ENCODE assay signal across 12 cellular contexts in genomic region chr18:63177822-63178525, GRCh38.
A peak's percentile ranks its signal among the peaks of the same experiment; 100 is the strongest.
DNase-seq lines count a peak whose midpoint lies in the region; ATAC-seq and TF ChIP-seq lines count a peak whose summit lies in the region.
"Had no signal": no experiment of that assay in that cellular context is flagged by ENCODE, and none has a peak within 500 bp of the region (broad histone marks: within the 10 kb centered on the region; RNA-seq: fewer than 3 reads in every experiment).

No MANE protein-coding gene starts in this region.

- peak; percentile 53 for DNase-seq in DMS 273 (lab: John Stamatoyannopoulos, UW; ENCODE audit: unreplicated experiment)
- DNase-seq in DMS 273 treated with DMSO at 0.1 percent for 48 hours (lab: John Stamatoyannopoulos, UW): no peak
- no peak for DNase-seq in memory B cell (ENCODE audit: low spot score in 2 of 2)
- DNase-seq in thoracic aorta (ENCODE audit: low spot score): no peak
- DNase-seq in NCI-H226: no peak
- DNase-seq: activated CD4-positive, CD25-positive, alpha-beta regulatory T cell treated with anti-CD3 and anti-CD28 coated beads, Interleukin-2, amount 50 U/mL, for 72 hours had no signal

- H3K36me3 Mint-ChIP-seq in memory B cell: peaks cover 11% of the 10 kb centered on the region

- no peaks in the 10 kb centered on the region for H3K36me3 ChIP-seq in thoracic aorta

- no peaks in the 10 kb centered on the region for H3K27me3 ChIP-seq in thoracic aorta (replicated peaks; ENCODE audit: insufficient read depth)

- peak overlapping the region; percentile 87 for H3K27ac Mint-ChIP-seq in memory B cell

- peak overlapping the region; percentile 12 for H3K4me3 ChIP-seq in thoracic aorta

- TF ChIP-seq CTCF in thoracic aorta (IDR thresholded peaks at IDR 0.05): no peak

- H3K4me3 Mint-ChIP-seq in memory B cell: no peak overlapping the region
- H3K4me3 Mint-ChIP-seq: central memory CD8-positive, alpha-beta T cell had no signal

- H3K27ac ChIP-seq in adipose tissue (ENCODE audit: low read depth, low read length) (peak overlapping the region; percentile 30), thoracic aorta (peak overlapping the region in 1 of 2 donors; percentile 10)
- H3K27ac ChIP-seq: 22Rv1, HL-60 had no signal

- ATAC-seq in memory B cell (ENCODE audit: low read depth) (no peak), thoracic aorta (ENCODE audit: insufficient number of reproducible peaks, low FRiP score, low read depth) (no peak), SK-N-SH treated with all-trans-retinoic acid at 6 μM for 48 hours (no peak), HG03439 (IDR thresholded peaks at IDR 0.05; ENCODE audit: unreplicated experiment) (no peak)

- peaks cover 15 to 73% of the 10 kb centered on the region in 2 donors for H3K4me1 ChIP-seq in thoracic aorta (ENCODE audit: control insufficient read depth in 1 of 2, low read depth in 2 of 2)

- H3K9me3 Mint-ChIP-seq in memory B cell: no peaks in the 10 kb centered on the region
- H3K9me3 Mint-ChIP-seq: central memory CD8-positive, alpha-beta T cell had no signal

- 50 to 58% (median 58%) methylated on average over 23 of the region's 23 CpGs for WGBS in adipose tissue, 3 donors

- H3K27me3 Mint-ChIP-seq in memory B cell: no peaks in the 10 kb centered on the region
- H3K27me3 Mint-ChIP-seq: central memory CD8-positive, alpha-beta T cell had no signal

- H3K4me1 Mint-ChIP-seq in memory B cell: peaks cover 71% of the 10 kb centered on the region

- no peaks in the 10 kb centered on the region for H3K9me3 ChIP-seq in thoracic aorta

TF ChIP-seq in SK-N-SH treated with all-trans-retinoic acid at 6 μM for 48 hours, 23 proteins besides CTCF, POLR2A, EP300 and RAD21:
- TF ChIP-seq CSDC2 (CRISPR knock-in tag; IDR thresholded peaks at IDR 0.05): no peak
- TF ChIP-seq POU6F1 (CRISPR knock-in tag; IDR thresholded peaks at IDR 0.05; ENCODE audit: borderline replicate concordance, low read depth): no peak
- TF ChIP-seq SNAI2 (CRISPR knock-in tag; IDR thresholded peaks at IDR 0.05): no peak
- no peak for TF ChIP-seq TOX (CRISPR knock-in tag; IDR thresholded peaks at IDR 0.05; ENCODE audit: borderline replicate concordance)
- TF ChIP-seq CSRNP3 (CRISPR knock-in tag; IDR thresholded peaks at IDR 0.05): no peak
